8 cellular contexts compared by ENCODE assay signal in the genomic region with DNA sequence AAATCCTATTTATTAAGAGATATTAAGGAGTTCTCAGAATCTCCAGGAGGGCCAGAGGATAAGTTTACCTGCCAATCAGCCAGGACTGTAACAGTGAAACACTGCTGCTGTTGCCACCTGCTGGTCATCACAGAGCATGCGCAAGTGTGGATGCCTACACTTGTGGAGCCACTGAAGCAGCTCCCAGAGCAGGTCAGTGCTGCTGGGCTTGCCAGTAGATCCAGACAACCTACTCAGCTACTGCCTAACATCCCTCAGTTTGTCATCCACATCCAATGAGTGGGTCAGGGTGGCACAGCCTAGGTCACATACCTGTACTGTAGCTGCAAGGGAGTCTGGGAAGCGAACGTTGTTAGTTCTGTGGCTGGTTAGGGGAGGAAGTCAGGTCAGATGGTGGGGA. TPM values are rescaled to one million over a fixed set of nuclear protein-coding genes. Genes with fewer than 3 reads are reported as not detected.
DNase-seq lines count a peak whose midpoint lies in the region; ATAC-seq and TF ChIP-seq lines count a peak whose summit lies in the region.

No MANE protein-coding gene starts in this region.

- H3K9me3 ChIP-seq in effector memory CD4-positive, alpha-beta T cell (ENCODE audit: control insufficient read depth, low read length) = no peaks in the 10 kb centered on the region
- peaks cover 2% of the 10 kb centered on the region for H3K9me3 ChIP-seq in aorta (ENCODE audit: control insufficient read depth, low read length)

- H3K4me3 Mint-ChIP-seq in activated CD4-positive, alpha-beta T cell treated with anti-CD3 and anti-CD28 coated beads, Interleukin-2, amount 10 ng/mL, durations not matched to agents 24 days and 14 days = no peak overlapping the region
- no peak overlapping the region for H3K4me3 Mint-ChIP-seq in neural crest cell

- no peaks in the 10 kb centered on the region for H3K9me3 Mint-ChIP-seq in activated CD4-positive, alpha-beta T cell treated with anti-CD3 and anti-CD28 coated beads, Interleukin-2, amount 10 ng/mL, durations not matched to agents 24 days and 14 days
- peaks cover 3% of the 10 kb centered on the region for H3K9me3 Mint-ChIP-seq in neural crest cell

- peaks cover 19% of the 10 kb centered on the region for H3K4me1 Mint-ChIP-seq in activated CD4-positive, alpha-beta T cell treated with anti-CD3 and anti-CD28 coated beads, Interleukin-2, amount 10 ng/mL, durations not matched to agents 24 days and 14 days
- H3K4me1 Mint-ChIP-seq in neural crest cell = peaks cover 47% of the 10 kb centered on the region

- WGBS in aorta, 2 donors = 95% methylated on average over 3 of the region's 3 CpGs

- DNase-seq in HCEC 1CT = peak; percentile 46
- peak; percentile 71 for DNase-seq in LoVo (ENCODE audit: low spot score)
- peak; percentile 88 for DNase-seq in activated CD4-positive, alpha-beta T cell treated with anti-CD3 and anti-CD28 coated beads, Interleukin-2, amount 10 ng/mL, durations not matched to agents 24 days and 14 days
- peak; percentile 20 to 36 (median 28) for DNase-seq in effector memory CD4-positive, alpha-beta T cell
- DNase-seq in neural crest cell (ENCODE audit: low read depth, low spot score) = no peak
- peak in 1 of 2 donors; percentile 53 for DNase-seq in aorta
- no peak for DNase-seq in NCI-H1930 (lab: John Stamatoyannopoulos, UW)

- H3K27ac ChIP-seq in effector memory CD4-positive, alpha-beta T cell (ENCODE audit: insufficient read depth, low read length, poor library complexity, severe bottlenecking) = no peak overlapping the region
- H3K27ac ChIP-seq in aorta (ENCODE audit: low read depth in 1 of 2, low read length in 2 of 2) = no peak overlapping the region

- no peak overlapping the region for H3K4me3 ChIP-seq in effector memory CD4-positive, alpha-beta T cell (ENCODE audit: insufficient read depth, low read depth, low read length, poor library complexity, severe bottlenecking)
- H3K4me3 ChIP-seq in aorta (ENCODE audit: low read length in 2 of 2) = no peak overlapping the region

- no peaks in the 10 kb centered on the region for H3K27me3 ChIP-seq in effector memory CD4-positive, alpha-beta T cell (replicated peaks; ENCODE audit: control insufficient read depth, insufficient read depth, low read length, poor library complexity, severe bottlenecking)
- H3K27me3 ChIP-seq in aorta (ENCODE audit: control insufficient read depth in 1 of 2, insufficient read depth in 2 of 2, low read length in 1 of 2) = no peaks in the 10 kb centered on the region

- no peaks in the 10 kb centered on the region for H3K36me3 Mint-ChIP-seq in activated CD4-positive, alpha-beta T cell treated with anti-CD3 and anti-CD28 coated beads, Interleukin-2, amount 10 ng/mL, durations not matched to agents 24 days and 14 days (ENCODE audit: low read depth)
- H3K36me3 Mint-ChIP-seq in neural crest cell (ENCODE audit: low read depth) = peaks cover 23% of the 10 kb centered on the region

- H3K4me1 ChIP-seq in effector memory CD4-positive, alpha-beta T cell (ENCODE audit: control insufficient read depth, insufficient read depth, low read length, poor library complexity, severe bottlenecking) = peaks cover 6% of the 10 kb centered on the region
- no peaks in the 10 kb centered on the region for H3K4me1 ChIP-seq in aorta (ENCODE audit: control insufficient read depth in 1 of 2, insufficient read depth in 2 of 2, low read length in 2 of 2)

- TF ChIP-seq CTCF in GM12874 (IDR thresholded peaks at IDR 0.05; ENCODE audit: insufficient read depth, low read depth, low read length) = peak; percentile 61
- TF ChIP-seq CTCF in neural crest cell (conservative IDR thresholded peaks at IDR 0.05) = peak; percentile 64

- H3K27ac Mint-ChIP-seq in activated CD4-positive, alpha-beta T cell treated with anti-CD3 and anti-CD28 coated beads, Interleukin-2, amount 10 ng/mL, durations not matched to agents 24 days and 14 days = no peak overlapping the region
- no peak overlapping the region for H3K27ac Mint-ChIP-seq in neural crest cell (ENCODE audit: unreplicated experiment)

- intact Hi-C loops in activated CD4-positive, alpha-beta T cell treated with anti-CD3 and anti-CD28 coated beads, Interleukin-2, amount 10 ng/mL, durations not matched to agents 24 days and 14 days (cut with micrococcal nuclease) = loop anchor here (1.0 to 5.0 kb wide), 3 partner anchors 88 to 515 kb away; no protein-coding TSS in a partner anchor
- intact Hi-C loops in aorta (cut with DNase I) = loop anchor here (5.0 kb wide), 2 partner anchors 85 to 400 kb away; no protein-coding TSS in a partner anchor

- ATAC-seq in aorta (ENCODE audit: low FRiP score) = peak; percentile 60

- H3K36me3 ChIP-seq in effector memory CD4-positive, alpha-beta T cell (ENCODE audit: control insufficient read depth, insufficient read depth, low read length) = no peaks in the 10 kb centered on the region
- no peaks in the 10 kb centered on the region for H3K36me3 ChIP-seq in aorta (ENCODE audit: control insufficient read depth in 1 of 2, insufficient read depth in 2 of 2, low read length in 1 of 2)

- H3K27me3 Mint-ChIP-seq in activated CD4-positive, alpha-beta T cell treated with anti-CD3 and anti-CD28 coated beads, Interleukin-2, amount 10 ng/mL, durations not matched to agents 24 days and 14 days = peaks cover 5% of the 10 kb centered on the region
- H3K27me3 Mint-ChIP-seq in neural crest cell (ENCODE audit: low read depth) = no peaks in the 10 kb centered on the region

RNA-seq across cellular contexts. Expression of a gene that starts 18.3 kb away (rescaled TPM):
- total RNA-seq in activated CD4-positive, alpha-beta T cell treated with anti-CD3 and anti-CD28 coated beads, Interleukin-2, amount 10 ng/mL, durations not matched to agents 24 days and 14 days = 0.26 and 0.63 TPM in 2 replicates
- total RNA-seq in neural crest cell (54.7 and 56.6 TPM in 2 replicates), aorta (10 to 100 TPM; 10.9 to 25.2 TPM)
- polyA plus RNA-seq in aorta = 1 to 10 TPM in 1 of 2 donors, under 1 TPM in 1; 0.56 to 5.4 TPM

Comparison
In these comparisons a context has a peak if more than half of its experiments do, and no peak if none do; other contexts are left out.
1. DNase-seq: peak in HCEC 1CT (single experiment), LoVo (single experiment), activated CD4-positive, alpha-beta T cell treated with anti-CD3 and anti-CD28 coated beads, Interleukin-2, amount 10 ng/mL, durations not matched to agents 24 days and 14 days (single experiment) and effector memory CD4-positive, alpha-beta T cell (3 of 3); none in neural crest cell (single experiment) and NCI-H1930 (0 of 2).